ENCODE assay signal across 8 cellular contexts in the genomic region with DNA sequence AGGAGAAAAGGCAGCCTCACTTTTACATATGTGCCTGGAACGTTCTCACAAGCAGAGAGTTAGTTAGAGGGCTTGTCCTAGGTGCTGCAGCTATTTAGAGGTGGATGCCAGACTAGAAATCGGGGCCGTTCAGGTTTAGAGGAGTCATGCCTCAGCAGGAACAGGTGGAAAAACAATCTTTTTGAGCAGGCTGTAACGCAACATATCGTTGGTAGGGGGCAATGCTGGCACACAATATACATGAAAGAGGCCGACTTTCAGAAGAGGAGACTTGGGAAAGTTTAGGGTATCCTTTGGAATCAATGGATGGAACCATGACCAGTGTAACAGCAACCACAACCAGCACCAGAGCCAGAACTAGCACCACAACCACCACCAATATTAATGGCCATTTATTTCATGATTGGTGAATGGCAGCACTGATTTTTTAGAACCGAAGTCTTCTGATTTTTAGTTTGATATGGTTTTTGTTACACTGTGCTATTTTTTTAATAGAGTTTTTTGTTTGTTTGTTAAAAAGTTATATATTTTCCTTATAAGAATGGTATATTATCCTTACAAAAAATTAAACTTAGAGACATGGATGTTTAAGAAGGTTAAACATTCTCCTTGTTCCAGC. TPM values are rescaled to one million over a fixed set of nuclear protein-coding genes. Genes with fewer than 3 reads are reported as not detected.
DNase-seq lines count a peak whose midpoint lies in the region; ATAC-seq and TF ChIP-seq lines count a peak whose summit lies in the region.

No MANE protein-coding gene starts in this region.

- no peak overlapping the region for H3K4me3 ChIP-seq in breast epithelium
- no peak overlapping the region for H3K4me3 ChIP-seq in smooth muscle cell

- DNase-seq in MCF 10A (ENCODE audit: unreplicated experiment) (peak; percentile 45), breast epithelium (ENCODE audit: low spot score in 2 of 2) (no peak), NCI-H2171 (lab: John Stamatoyannopoulos, UW) (peak; percentile 49), dermis blood vessel endothelial cell (peak; percentile 37), smooth muscle cell (lab: John Stamatoyannopoulos, UW; ENCODE audit: unreplicated experiment) (no peak)
- no peak for DNase-seq in activated T-helper 2 cell treated with anti-CD3 and anti-CD28 coated beads, Interferon-gamma antibody, Interleukin-2, Interleukin-4, amounts not matched to agents 10 μg/mL and 5 μg/mL and 100 μg/mL, durations not matched to agents 14 hours and 24 hours and 36 hours (ENCODE audit: low spot score)

- H3K4me1 ChIP-seq in breast epithelium (no peaks in the 10 kb centered on the region), smooth muscle cell (ENCODE audit: low read depth) (no peaks in the 10 kb centered on the region)

- TF ChIP-seq CTCF in MCF 10A (IDR thresholded peaks at IDR 0.05; ENCODE audit: unreplicated experiment), result peak; percentile 43
- peak in 1 of 3 donors; percentile 8 for TF ChIP-seq CTCF in breast epithelium (IDR thresholded peaks at IDR 0.05)
- TF ChIP-seq CTCF in smooth muscle cell (IDR thresholded peaks at IDR 0.05; ENCODE audit: borderline replicate concordance, insufficient read depth, poor library complexity, severe bottlenecking), result peak; percentile 41

- BruUV-seq in MCF 10A (replicated peaks; lab: Mats Ljungman, UMichigan), result no TSS peak

- intact Hi-C loops in MCF 10A (cut with micrococcal nuclease), result loop anchor here (5.0 kb wide), 2 partner anchors 88 to 1368 kb away; no protein-coding TSS in a partner anchor
- intact Hi-C loops in breast epithelium (cut with DNase I; ENCODE audit: low total_unique reads), result no loop called here
- intact Hi-C loops in activated T-helper 2 cell treated with anti-CD3 and anti-CD28 coated beads, Interferon-gamma antibody, Interleukin-2, Interleukin-4, amounts not matched to agents 10 μg/mL and 5 μg/mL and 100 μg/mL, durations not matched to agents 14 hours and 24 hours and 36 hours (cut with micrococcal nuclease), result loop anchor here (10.0 kb wide), 2 partner anchors 881 to 961 kb away; no protein-coding TSS in a partner anchor

- no peaks in the 10 kb centered on the region for H3K9me3 ChIP-seq in breast epithelium
- no peaks in the 10 kb centered on the region for H3K9me3 ChIP-seq in smooth muscle cell (replicated peaks; ENCODE audit: low read depth)

- H2AFZ ChIP-seq in smooth muscle cell (ENCODE audit: low read depth), result no peak overlapping the region

- peaks cover 1% of the 10 kb centered on the region for H3K4me1 Mint-ChIP-seq in MCF 10A (ENCODE audit: insufficient read depth, unreplicated experiment)
- H3K4me1 Mint-ChIP-seq in activated T-helper 2 cell treated with anti-CD3 and anti-CD28 coated beads, Interferon-gamma antibody, Interleukin-2, Interleukin-4, amounts not matched to agents 10 μg/mL and 5 μg/mL and 100 μg/mL, durations not matched to agents 14 hours and 24 hours and 36 hours (ENCODE audit: low read depth), result no peaks in the 10 kb centered on the region

- no peak for TF ChIP-seq POLR2A in breast epithelium (IDR thresholded peaks at IDR 0.05)

- H3K36me3 ChIP-seq in breast epithelium (no peaks in the 10 kb centered on the region), smooth muscle cell (ENCODE audit: low read depth) (no peaks in the 10 kb centered on the region)

- WGBS in smooth muscle cell (ENCODE audit: low lambda C conversion rate), result 41% methylated on average over 7 of the region's 7 CpGs

- no peaks in the 10 kb centered on the region for H3K27me3 Mint-ChIP-seq in MCF 10A (ENCODE audit: insufficient read depth, unreplicated experiment)
- peaks cover 30% of the 10 kb centered on the region for H3K27me3 Mint-ChIP-seq in activated T-helper 2 cell treated with anti-CD3 and anti-CD28 coated beads, Interferon-gamma antibody, Interleukin-2, Interleukin-4, amounts not matched to agents 10 μg/mL and 5 μg/mL and 100 μg/mL, durations not matched to agents 14 hours and 24 hours and 36 hours (ENCODE audit: low read depth)

- CTCF ChIA-PET in MCF 10A (lab: Yijun Ruan, JAX), result interaction anchor here (0.6 to 4.0 kb wide), 19 partner anchors 10 to 1369 kb away, joined by 3 to 58 read pairs (median 4); partner anchors contain the start of gene PAQR3

- H4K20me1 ChIP-seq in smooth muscle cell (ENCODE audit: low read depth), result no peaks in the 10 kb centered on the region

- no peaks in the 10 kb centered on the region for H3F3A ChIP-seq in smooth muscle cell (ENCODE audit: low read depth)

- no peaks in the 10 kb centered on the region for H3K79me2 ChIP-seq in smooth muscle cell (ENCODE audit: low read depth)

- H3K27ac Mint-ChIP-seq in MCF 10A (ENCODE audit: low read depth, unreplicated experiment), result no peak overlapping the region
- no peak overlapping the region for H3K27ac Mint-ChIP-seq in activated T-helper 2 cell treated with anti-CD3 and anti-CD28 coated beads, Interferon-gamma antibody, Interleukin-2, Interleukin-4, amounts not matched to agents 10 μg/mL and 5 μg/mL and 100 μg/mL, durations not matched to agents 14 hours and 24 hours and 36 hours

- no peak overlapping the region for H3K4me2 ChIP-seq in smooth muscle cell

- H3K36me3 Mint-ChIP-seq in MCF 10A (ENCODE audit: insufficient read depth, unreplicated experiment), result no peaks in the 10 kb centered on the region
- no peaks in the 10 kb centered on the region for H3K36me3 Mint-ChIP-seq in activated T-helper 2 cell treated with anti-CD3 and anti-CD28 coated beads, Interferon-gamma antibody, Interleukin-2, Interleukin-4, amounts not matched to agents 10 μg/mL and 5 μg/mL and 100 μg/mL, durations not matched to agents 14 hours and 24 hours and 36 hours (ENCODE audit: low read depth)

- no peak overlapping the region for H3K9ac ChIP-seq in smooth muscle cell (ENCODE audit: low read depth)

- H3K27ac ChIP-seq in breast epithelium, result no peak overlapping the region
- H3K27ac ChIP-seq in smooth muscle cell (ENCODE audit: low read depth), result no peak overlapping the region

- POLR2A ChIA-PET in MCF 10A (lab: Yijun Ruan, JAX), result interaction anchor here (0.5 to 1.1 kb wide), 4 partner anchors 9 to 1259 kb away, joined by 3 to 4 read pairs (median 3); partner anchors contain the start of gene PAQR3

- H3K9me3 Mint-ChIP-seq in MCF 10A (ENCODE audit: unreplicated experiment), result no peaks in the 10 kb centered on the region
- no peaks in the 10 kb centered on the region for H3K9me3 Mint-ChIP-seq in activated T-helper 2 cell treated with anti-CD3 and anti-CD28 coated beads, Interferon-gamma antibody, Interleukin-2, Interleukin-4, amounts not matched to agents 10 μg/mL and 5 μg/mL and 100 μg/mL, durations not matched to agents 14 hours and 24 hours and 36 hours

- no peak overlapping the region for H3K4me3 Mint-ChIP-seq in MCF 10A (ENCODE audit: unreplicated experiment)
- H3K4me3 Mint-ChIP-seq in activated T-helper 2 cell treated with anti-CD3 and anti-CD28 coated beads, Interferon-gamma antibody, Interleukin-2, Interleukin-4, amounts not matched to agents 10 μg/mL and 5 μg/mL and 100 μg/mL, durations not matched to agents 14 hours and 24 hours and 36 hours (ENCODE audit: low read depth), result no peak overlapping the region

- H3K27me3 ChIP-seq in breast epithelium, result no peaks in the 10 kb centered on the region
- peaks cover 17% of the 10 kb centered on the region for H3K27me3 ChIP-seq in smooth muscle cell (ENCODE audit: low read depth)

- ATAC-seq in GM21825 (IDR thresholded peaks at IDR 0.05; ENCODE audit: unreplicated experiment) (no peak), HG03442 (IDR thresholded peaks at IDR 0.05; ENCODE audit: unreplicated experiment) (no peak)

RNA-seq across cellular contexts. Expression of gene PAQR3, which starts 14.9 kb away (rescaled TPM):
- total RNA-seq in MCF 10A (2022), result 11.2 and 19.1 TPM in 2 replicates
- total RNA-seq in breast epithelium, result 10 to 100 TPM; 13.1 to 25.8 (median 18.7) TPM
- 12.4 and 19.8 TPM in 2 replicates for total RNA-seq in dermis blood vessel endothelial cell
- total RNA-seq in smooth muscle cell, result 20.4 and 35.5 TPM in 2 replicates
- 10.1 and 10.8 TPM in 2 replicates for polyA plus RNA-seq in smooth muscle cell
- total RNA-seq in activated T-helper 2 cell treated with anti-CD3 and anti-CD28 coated beads, Interferon-gamma antibody, Interleukin-2, Interleukin-4, amounts not matched to agents 10 μg/mL and 5 μg/mL and 100 μg/mL, durations not matched to agents 14 hours and 24 hours and 36 hours, result 11.0 and 13.1 TPM in 2 replicates

Comparison
In these comparisons a context has a peak if more than half of its experiments do, and no peak if none do; other contexts are left out.
1. DNase-seq: peak in MCF 10A (single experiment), NCI-H2171 (single experiment) and dermis blood vessel endothelial cell (single experiment); none in breast epithelium (0 of 2), smooth muscle cell (single experiment) and activated T-helper 2 cell treated with anti-CD3 and anti-CD28 coated beads, Interferon-gamma antibody, Interleukin-2, Interleukin-4, amounts not matched to agents 10 μg/mL and 5 μg/mL and 100 μg/mL, durations not matched to agents 14 hours and 24 hours and 36 hours (single experiment).